In genomic region chr7:5501465-5501864, GRCh38 we compare ENCODE assay signal across 25 cellular contexts.
"Had no signal": no experiment of that assay in that cellular context is flagged by ENCODE, and none has a peak within 500 bp of the region (broad histone marks: within the 10 kb centered on the region; RNA-seq: fewer than 3 reads in every experiment).

No MANE protein-coding gene starts in this region.

- ATAC-seq: activated T-helper 17 cell treated with anti-CD3 and anti-CD28 coated beads, Interleukin-2, amount 50 U/mL, for 72 hours; T-cell had no signal

- H3K4me3 ChIP-seq: ascending aorta, body of pancreas, MG63 had no signal

- H3K4me3 Mint-ChIP-seq: activated CD4-positive, alpha-beta memory T cell treated with anti-CD3 and anti-CD28 coated beads for 36 hours; activated CD4-positive, alpha-beta T cell treated with anti-CD3 and anti-CD28 coated beads, Interleukin-2, amount 10 ng/mL, durations not matched to agents 7 days and 5 days; activated T-helper 17 cell treated with anti-CD3 and anti-CD28 coated beads, Interleukin-2, amount 50 U/mL, for 72 hours; T-cell had no signal

- H3K27me3 Mint-ChIP-seq: activated CD4-positive, alpha-beta memory T cell treated with anti-CD3 and anti-CD28 coated beads for 36 hours; activated CD4-positive, alpha-beta T cell treated with anti-CD3 and anti-CD28 coated beads, Interleukin-2, amount 10 ng/mL, durations not matched to agents 7 days and 5 days; activated T-helper 17 cell treated with anti-CD3 and anti-CD28 coated beads, Interleukin-2, amount 50 U/mL, for 72 hours; T-cell had no signal

- H3K27ac Mint-ChIP-seq: activated CD4-positive, alpha-beta memory T cell treated with anti-CD3 and anti-CD28 coated beads for 36 hours; activated CD4-positive, alpha-beta T cell treated with anti-CD3 and anti-CD28 coated beads, Interleukin-2, amount 10 ng/mL, durations not matched to agents 7 days and 5 days; activated T-helper 17 cell treated with anti-CD3 and anti-CD28 coated beads, Interleukin-2, amount 50 U/mL, for 72 hours; T-cell had no signal

- DNase-seq: activated CD4-positive, alpha-beta memory T cell treated with anti-CD3 and anti-CD28 coated beads for 36 hours; activated CD4-positive, alpha-beta T cell treated with anti-CD3 and anti-CD28 coated beads, Interleukin-2, amount 10 ng/mL, durations not matched to agents 7 days and 5 days; activated CD4-positive, CD25-positive, alpha-beta regulatory T cell; activated CD8-positive, alpha-beta memory T cell treated with anti-CD3 and anti-CD28 coated beads for 24 hours; activated gamma-delta T cell; activated naive CD4-positive, alpha-beta T cell treated with anti-CD3 and anti-CD28 coated beads, Interleukin-2, amount 50 U/mL, for 16 hours; activated T-cell treated with anti-CD3 and anti-CD28 coated beads for 4 hours; activated T-cell treated with anti-CD3 and anti-CD28 coated beads, Interleukin-2, amount 50 U/mL, for 48 hours; amniotic stem cell; body of pancreas; central memory CD4-positive, alpha-beta T cell; MG63; NCI-H1105; NCI-H1436; NCI-H1694 treated with DMSO at 0.1 percent for 48 hours; NCI-H2029 treated with DMSO at 0.1 percent for 48 hours; NCI-H510A treated with DMSO at 0.1 percent for 48 hours; NCI-H69; NK-92 treated with Interleukin-12 subunit alpha and Interleukin-12 subunit beta, amount 100 ng/mL, for 24 hours; SHP77 treated with DMSO at 0.1 percent for 48 hours; T-cell; T-helper 2 cell; T1000 had no signal

- H3K9me3 ChIP-seq: ascending aorta, body of pancreas, MG63 had no signal

- H3K9me3 Mint-ChIP-seq: activated CD4-positive, alpha-beta memory T cell treated with anti-CD3 and anti-CD28 coated beads for 36 hours; activated CD4-positive, alpha-beta T cell treated with anti-CD3 and anti-CD28 coated beads, Interleukin-2, amount 10 ng/mL, durations not matched to agents 7 days and 5 days; activated T-helper 17 cell treated with anti-CD3 and anti-CD28 coated beads, Interleukin-2, amount 50 U/mL, for 72 hours; T-cell had no signal

- H3K27ac ChIP-seq: ascending aorta, body of pancreas had no signal

- H3K27me3 ChIP-seq: ascending aorta, body of pancreas, MG63 had no signal
